Comparison of ENCODE assay signal across 19 cellular contexts in genomic region chr9:78320875-78321496, GRCh38. TPM values are rescaled to one million over a fixed set of nuclear protein-coding genes. Genes with fewer than 3 reads are reported as not detected.
DNase-seq lines count a peak whose midpoint lies in the region; ATAC-seq, FAIRE-seq and TF ChIP-seq lines count a peak whose summit lies in the region.
"Had no signal": no experiment of that assay in that cellular context is flagged by ENCODE, and none has a peak within 500 bp of the region (broad histone marks: within the 10 kb centered on the region; RNA-seq: fewer than 3 reads in every experiment).

No MANE protein-coding gene starts in this region.

- TF ChIP-seq EP300 in HepG2 (IDR thresholded peaks at IDR 0.05; ENCODE audit: low read depth in 2 of 2, low read length in 2 of 2) (no peak), HepG2 (CRISPR knock-in tag; IDR thresholded peaks at IDR 0.05; ENCODE audit: borderline replicate concordance) (no peak)

- TF ChIP-seq CTCF in HEK293 (tag by site-specific recombination; IDR thresholded peaks at IDR 0.05): no peak
- no peak for TF ChIP-seq CTCF in cardiac muscle cell (IDR thresholded peaks at IDR 0.05; ENCODE audit: low read depth, low read length)
- TF ChIP-seq CTCF in HepG2 (CRISPR knock-in tag; IDR thresholded peaks at IDR 0.05): no peak
- TF ChIP-seq CTCF in GM13977 (IDR thresholded peaks at IDR 0.05; ENCODE audit: extremely low read depth, insufficient read depth, missing control alignments): no peak

- H3K27me3 ChIP-seq in cardiac muscle cell: no peaks in the 10 kb centered on the region
- no peaks in the 10 kb centered on the region for H3K27me3 ChIP-seq in HepG2 (ENCODE audit: control insufficient read depth in 1 of 2, insufficient read depth in 2 of 2, low read length in 2 of 2)
- no peaks in the 10 kb centered on the region for H3K27me3 ChIP-seq in small intestine (ENCODE audit: control insufficient read depth in 2 of 2, insufficient read depth in 2 of 2, low read length in 2 of 2)
- H3K27me3 ChIP-seq: BE2C had no signal

- intact Hi-C loops in HepG2 (cut with micrococcal nuclease; ENCODE audit: unreplicated experiment): no loop called here

- H2AFZ ChIP-seq in HepG2 (ENCODE audit: low read length): no peak overlapping the region

- no peak overlapping the region for H3K4me2 ChIP-seq in HepG2 (ENCODE audit: low read depth, low read length)
- H3K4me2 ChIP-seq: A549 had no signal

- H3K27ac ChIP-seq in HEK293 (ENCODE audit: extremely low read depth, low read depth, low read length) (no peak overlapping the region), cardiac muscle cell (no peak overlapping the region), HepG2 (ENCODE audit: extremely low read length, insufficient read depth, low read length) (no peak overlapping the region), small intestine (ENCODE audit: low read depth in 1 of 2, low read length in 1 of 2) (no peak overlapping the region)
- H3K27ac ChIP-seq: A549, C4-2B, HL-60 had no signal

- no peaks in the 10 kb centered on the region for H3K4me1 ChIP-seq in HEK293 (ENCODE audit: control insufficient read depth, insufficient read depth, low read length)
- peaks cover 11% of the 10 kb centered on the region for H3K4me1 ChIP-seq in cardiac muscle cell (ENCODE audit: low read depth)
- H3K4me1 ChIP-seq in HepG2 (ENCODE audit: insufficient read depth, low read length): no peaks in the 10 kb centered on the region
- H3K4me1 ChIP-seq in small intestine (ENCODE audit: control insufficient read depth in 2 of 2, insufficient read depth in 1 of 2, low read depth in 1 of 2, low read length in 1 of 2): no peaks in the 10 kb centered on the region
- H3K4me1 ChIP-seq: A549 had no signal

- no peak for TF ChIP-seq RAD21 in HepG2 (CRISPR knock-in tag; IDR thresholded peaks at IDR 0.05)

- in situ Hi-C loops in HepG2 (cut with HindIII; ENCODE audit: extremely low pct_ligation_motif_present, low pct_unique_long_range_greater_than_20kb): no loop called here
- in situ Hi-C loops in GM13977 (cut with MboI; ENCODE audit: low pct_unique_long_range_greater_than_20kb, low sequenced_read_pairs, unreplicated experiment): no loop called here

- H3K36me3 ChIP-seq in HEK293 (ENCODE audit: control insufficient read depth in 2 of 2, insufficient read depth in 1 of 2, low read length in 2 of 2): peaks cover 18 to 78% of the 10 kb centered on the region in 2 experiments
- H3K36me3 ChIP-seq in cardiac muscle cell: peaks cover 3% of the 10 kb centered on the region
- peaks cover 34 to 80% of the 10 kb centered on the region in 2 experiments for H3K36me3 ChIP-seq in HepG2 (replicated peaks in 1 of 2; ENCODE audit: control insufficient read depth in 1 of 2, insufficient read depth in 2 of 2, low read length in 2 of 2)
- H3K36me3 ChIP-seq in small intestine (ENCODE audit: control insufficient read depth in 2 of 2, insufficient read depth in 2 of 2, low read length in 2 of 2): no peaks in the 10 kb centered on the region

- H3K9me3 ChIP-seq in HEK293 (ENCODE audit: control insufficient read depth, insufficient read depth, low read depth, low read length) (no peaks in the 10 kb centered on the region), cardiac muscle cell (ENCODE audit: low read depth) (no peaks in the 10 kb centered on the region), HepG2 (ENCODE audit: low read length) (no peaks in the 10 kb centered on the region), small intestine (ENCODE audit: control insufficient read depth, low read depth) (no peaks in the 10 kb centered on the region)
- H3K9me3 ChIP-seq: A549, BE2C, HAP-1 had no signal

- CTCF ChIA-PET in HEK293 (lab: Yijun Ruan, JAX) (no interaction called here), HepG2 (lab: Yijun Ruan, JAX; ENCODE audit: low intra/inter-chr PET ratio, low total read pairs) (no interaction called here)

- POLR2A ChIA-PET in HEK293 (lab: Yijun Ruan, JAX) (interaction anchor here (1.1 kb wide), 1 partner anchor 24 kb away, joined by 4 read pairs; the partner anchor contains the start of gene PSAT1), HepG2 (lab: Yijun Ruan, JAX) (interaction anchor here (1.1 kb wide), 1 partner anchor 42 kb away, joined by 3 read pairs; no protein-coding TSS in a partner anchor)

- ATAC-seq in HepG2 (peak; percentile 8; the same call in 2 of the 3 replicates), GM21515 (IDR thresholded peaks at IDR 0.05; ENCODE audit: unreplicated experiment) (no peak)
- ATAC-seq: A549 had no signal

- FAIRE-seq in HepG2 (lab: Jason Lieb, UNC) (no peak), small intestine (lab: Jason Lieb, UNC) (no peak)
- FAIRE-seq: A549, G401.6, GM12891, H1 had no signal

- H3K79me2 ChIP-seq in HepG2 (ENCODE audit: insufficient read depth, low read length): peaks cover 11% of the 10 kb centered on the region

- WGBS in HepG2 (ENCODE audit: low lambda C conversion rate): 95% methylated on average over 4 of the region's 4 CpGs
- 91 to 96% (median 93%) methylated on average over 4 of the region's 4 CpGs for WGBS in small intestine, 3 donors

- H3K4me3 ChIP-seq in HEK293 (ENCODE audit: low read depth, low read length): no peak overlapping the region
- no peak overlapping the region for H3K4me3 ChIP-seq in cardiac muscle cell
- H3K4me3 ChIP-seq in HepG2 (replicated peaks in 1 of 3; ENCODE audit: insufficient read depth in 1 of 3, low read depth in 2 of 3, low read length in 3 of 3): no peak overlapping the region
- no peak overlapping the region for H3K4me3 ChIP-seq in small intestine (ENCODE audit: low read depth in 1 of 2, low read length in 2 of 2)
- H3K4me3 ChIP-seq: A549, HAP-1 had no signal

- no peak overlapping the region for H3K9ac ChIP-seq in HepG2 (ENCODE audit: insufficient read depth, low read depth, low read length)

- no peak for TF ChIP-seq POLR2A in HepG2 (IDR thresholded peaks at IDR 0.05; ENCODE audit: insufficient read depth in 1 of 2, low read depth in 2 of 2, low read length in 2 of 2)

- H4K20me1 ChIP-seq in HepG2 (ENCODE audit: insufficient read depth, low read length): peaks cover 24% of the 10 kb centered on the region

- DNase-seq in amniotic epithelial cell (ENCODE audit: low read depth) (peak; percentile 14), cardiac muscle cell (ENCODE audit: low read depth in 1 of 2, low spot score in 1 of 2) (peak; percentile 10 to 40), HepG2 (ENCODE audit: low spot score) (no peak), small intestine (no peak), GM13977 (ENCODE audit: low spot score) (no peak), medulla oblongata (ENCODE audit: extremely low spot score) (no peak)
- DNase-seq: BE2C; CD4-positive, alpha-beta memory T cell; DMS79; HFFc6 had no signal

- BruUV-seq in HepG2 (replicated peaks; lab: Mats Ljungman, UMichigan): no TSS peak

TF ChIP-seq in HEK293, 187 proteins besides CTCF, POLR2A, EP300 and RAD21 (continues in another document):
- no peak for TF ChIP-seq ZNF433 (tag by site-specific recombination; IDR thresholded peaks at IDR 0.05; ENCODE audit: low read depth)

TF ChIP-seq in HepG2, 621 proteins besides CTCF, POLR2A, EP300 and RAD21 (continues in another document):
- TF ChIP-seq KDM5A (IDR thresholded peaks at IDR 0.05; ENCODE audit: borderline replicate concordance, low read length) (no peak), ZNF670 (CRISPR knock-in tag; IDR thresholded peaks at IDR 0.05; ENCODE audit: borderline replicate concordance) (no peak), ZNF709 (CRISPR knock-in tag; IDR thresholded peaks at IDR 0.05) (no peak), KLF13 (CRISPR knock-in tag; IDR thresholded peaks at IDR 0.05) (no peak)

RNA-seq across cellular contexts. Expression of gene PSAT1, which starts 24.1 kb away (rescaled TPM):
- total RNA-seq in cardiac muscle cell: 29.1 and 38.9 TPM in 2 replicates
- polyA plus RNA-seq in cardiac muscle cell: 55.3 and 60.0 TPM in 2 replicates
- 135 and 262 TPM in 2 replicates for total RNA-seq in HepG2 (2016; rRNA removed; fragmentation: Illumina TruSeq; extraction: Trizol)
- 16.9 and 17.4 TPM in 2 replicates for total RNA-seq in HepG2 (2016; cell fraction: cytosol; rRNA removed; fragmentation: Illumina TruSeq; extraction: Trizol; ENCODE audit: low read depth)
- total RNA-seq in HepG2 (2016; cell fraction: insoluble cytoplasmic fraction; rRNA removed; fragmentation: Illumina TruSeq; extraction: Trizol): 134 and 259 TPM in 2 replicates
- total RNA-seq in HepG2 (2016; cell fraction: membrane; rRNA removed; fragmentation: Illumina TruSeq; extraction: Trizol): 55.1 and 59.2 TPM in 2 replicates
- 92.0 and 102 TPM in 2 replicates for total RNA-seq in HepG2 (2016; cell fraction: nucleus; rRNA removed; fragmentation: Illumina TruSeq; extraction: Trizol)
- 197 and 229 TPM in 2 replicates for polyA plus RNA-seq in HepG2 (2011; rRNA removed)
- 174 and 239 TPM in 2 replicates for polyA plus RNA-seq in HepG2 (2011; cell fraction: cytosol; rRNA removed)
- 53.5 and 69.1 TPM in 2 replicates for polyA plus RNA-seq in HepG2 (2011; cell fraction: nucleus; rRNA removed)
- 252 and 381 TPM in 2 replicates for polyA plus RNA-seq in HepG2 (2012)
- polyA plus RNA-seq in HepG2 (2016; cell fraction: cytosol; fragmentation: Illumina TruSeq; extraction: Trizol; ENCODE audit: low read depth): 23.7 and 24.6 TPM in 2 replicates
- 471 and 492 TPM in 2 replicates for polyA plus RNA-seq in HepG2 (2016; cell fraction: insoluble cytoplasmic fraction; fragmentation: Illumina TruSeq; extraction: Trizol; ENCODE audit: low read depth)
- polyA plus RNA-seq in HepG2 (2016; cell fraction: membrane; fragmentation: Illumina TruSeq; extraction: Trizol; ENCODE audit: low read depth): 65.5 and 69.3 TPM in 2 replicates
- polyA plus RNA-seq in HepG2 (2016; cell fraction: nucleus; fragmentation: Illumina TruSeq; extraction: Trizol; ENCODE audit: insufficient read depth, low read depth): 163 TPM in 2 replicates
- 98.7 and 239 TPM in 2 replicates for polyA minus RNA-seq in HepG2 (2011; rRNA and poly(A)+ RNA removed; ENCODE audit: low replicate concordance)
- polyA minus RNA-seq in HepG2 (2011; cell fraction: cytosol; rRNA and poly(A)+ RNA removed): 170 and 192 TPM in 2 replicates
- polyA minus RNA-seq in HepG2 (2011; cell fraction: nucleus; rRNA and poly(A)+ RNA removed): 105 and 132 TPM in 2 replicates
- polyA plus RNA-seq in small intestine: 100 to 1,000 TPM in 1 of 3 donors, 1 to 10 TPM in 2; 1.8 to 101 (median 3.0) TPM

Comparison
In these comparisons a context has a peak if more than half of its experiments do, and no peak if none do; other contexts are left out.
1. DNase-seq: peak in amniotic epithelial cell (single experiment) and cardiac muscle cell (2 of 2); none in HepG2 (single experiment), small intestine (single experiment), GM13977 (single experiment) and medulla oblongata (single experiment).